Comparison of ENCODE assay signal across 21 cellular contexts in the genomic region with DNA sequence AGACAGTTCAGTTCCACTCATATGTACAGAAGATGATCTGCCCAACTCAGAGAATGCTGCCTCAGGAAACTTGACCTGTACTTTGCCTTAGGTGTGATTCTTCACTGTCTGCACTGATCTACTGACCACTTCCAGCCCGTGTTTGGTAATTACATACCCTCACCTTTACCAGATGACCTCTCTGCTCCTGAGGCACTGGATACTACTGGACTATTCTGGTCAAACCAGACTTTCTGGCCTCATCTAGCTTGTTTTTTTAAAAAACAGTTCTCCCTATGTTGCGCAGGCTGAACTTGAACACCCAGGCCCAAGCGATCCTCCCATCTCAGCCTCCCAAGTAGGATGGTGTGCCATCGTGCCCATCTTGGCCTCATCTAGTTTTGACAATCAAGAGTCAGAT. TPM values are rescaled to one million over a fixed set of nuclear protein-coding genes. Genes with fewer than 3 reads are reported as not detected.
DNase-seq lines count a peak whose midpoint lies in the region; ATAC-seq and TF ChIP-seq lines count a peak whose summit lies in the region.
"Had no signal": no experiment of that assay in that cellular context is flagged by ENCODE, and none has a peak within 500 bp of the region (broad histone marks: within the 10 kb centered on the region; RNA-seq: fewer than 3 reads in every experiment).

No MANE protein-coding gene starts in this region.

- H3K27me3 ChIP-seq in testis, result no peaks in the 10 kb centered on the region
- H3K27me3 ChIP-seq: BLaER1 treated with 17β-estradiol and CSF1 and Interleukin-3, amounts not matched to agents 10 nM and 100 nM had no signal

- no peak for ATAC-seq in WTC11
- ATAC-seq: A549; CD8-positive, alpha-beta T cell; GM12878 had no signal

- peaks cover 16% of the 10 kb centered on the region for H3K4me1 Mint-ChIP-seq in activated CD4-positive, alpha-beta T cell treated with anti-CD3 and anti-CD28 coated beads, Interleukin-2, amount 10 ng/mL, durations not matched to agents 7 days and 5 days
- peaks cover 22% of the 10 kb centered on the region for H3K4me1 Mint-ChIP-seq in WTC11
- H3K4me1 Mint-ChIP-seq in nephron progenitor cell, result peaks cover 12% of the 10 kb centered on the region
- peaks cover 2% of the 10 kb centered on the region for H3K4me1 Mint-ChIP-seq in progenitor cell of endocrine pancreas (ENCODE audit: low read depth)

- no peak overlapping the region for H3K4me3 ChIP-seq in testis
- H3K4me3 ChIP-seq: A549; BLaER1 treated with 17β-estradiol and CSF1 and Interleukin-3, amounts not matched to agents 10 nM and 100 nM; GM12878 had no signal

- TF ChIP-seq CTCF in WTC11 (IDR thresholded peaks at IDR 0.05), result no peak
- no peak for TF ChIP-seq CTCF in nephron progenitor cell (IDR thresholded peaks at IDR 0.05)
- no peak for TF ChIP-seq CTCF in progenitor cell of endocrine pancreas (IDR thresholded peaks at IDR 0.05; ENCODE audit: unreplicated experiment)
- TF ChIP-seq CTCF in testis (IDR thresholded peaks at IDR 0.05), result no peak

- no peak overlapping the region for H3K4me3 Mint-ChIP-seq in activated CD4-positive, alpha-beta T cell treated with anti-CD3 and anti-CD28 coated beads, Interleukin-2, amount 10 ng/mL, durations not matched to agents 7 days and 5 days
- H3K4me3 Mint-ChIP-seq in WTC11 (no peak overlapping the region), nephron progenitor cell (no peak overlapping the region), progenitor cell of endocrine pancreas (ENCODE audit: low read depth) (no peak overlapping the region)
- H3K4me3 Mint-ChIP-seq: B cell; CD4-positive, alpha-beta T cell; CD8-positive, alpha-beta T cell had no signal

- H3K9me3 ChIP-seq in testis, result no peaks in the 10 kb centered on the region
- H3K9me3 ChIP-seq: A549, Caco-2 had no signal

- H3K27me3 Mint-ChIP-seq in activated CD4-positive, alpha-beta T cell treated with anti-CD3 and anti-CD28 coated beads, Interleukin-2, amount 10 ng/mL, durations not matched to agents 7 days and 5 days, result no peaks in the 10 kb centered on the region
- no peaks in the 10 kb centered on the region for H3K27me3 Mint-ChIP-seq in WTC11 (ENCODE audit: low read depth)
- H3K27me3 Mint-ChIP-seq in nephron progenitor cell (ENCODE audit: low read depth, poor library complexity), result no peaks in the 10 kb centered on the region
- no peaks in the 10 kb centered on the region for H3K27me3 Mint-ChIP-seq in progenitor cell of endocrine pancreas
- H3K27me3 Mint-ChIP-seq: B cell; CD4-positive, alpha-beta T cell had no signal

- peak overlapping the region; percentile 50 for H3K27ac Mint-ChIP-seq in activated CD4-positive, alpha-beta T cell treated with anti-CD3 and anti-CD28 coated beads, Interleukin-2, amount 10 ng/mL, durations not matched to agents 7 days and 5 days
- H3K27ac Mint-ChIP-seq in WTC11 (0 out of 2 replicates have a peak overlapping the region, but pooled peaks have one; percentile 44), nephron progenitor cell (peak overlapping the region; percentile 48), progenitor cell of endocrine pancreas (peak overlapping the region; percentile 4)
- H3K27ac Mint-ChIP-seq: B cell; CD4-positive, alpha-beta T cell; CD8-positive, alpha-beta T cell had no signal

- H3K36me3 ChIP-seq in testis (ENCODE audit: low read depth, missing control alignments), result no peaks in the 10 kb centered on the region

- peaks cover 2% of the 10 kb centered on the region for H3K9me3 Mint-ChIP-seq in activated CD4-positive, alpha-beta T cell treated with anti-CD3 and anti-CD28 coated beads, Interleukin-2, amount 10 ng/mL, durations not matched to agents 7 days and 5 days
- H3K9me3 Mint-ChIP-seq in WTC11, result no peaks in the 10 kb centered on the region
- H3K9me3 Mint-ChIP-seq in nephron progenitor cell, result peaks cover 3% of the 10 kb centered on the region
- no peaks in the 10 kb centered on the region for H3K9me3 Mint-ChIP-seq in progenitor cell of endocrine pancreas (ENCODE audit: low read depth)
- H3K9me3 Mint-ChIP-seq: CD8-positive, alpha-beta T cell had no signal

- peaks cover 3% of the 10 kb centered on the region for H3K36me3 Mint-ChIP-seq in activated CD4-positive, alpha-beta T cell treated with anti-CD3 and anti-CD28 coated beads, Interleukin-2, amount 10 ng/mL, durations not matched to agents 7 days and 5 days (ENCODE audit: low read depth)
- H3K36me3 Mint-ChIP-seq in WTC11 (no peaks in the 10 kb centered on the region), nephron progenitor cell (ENCODE audit: low read depth) (peaks cover 19% of the 10 kb centered on the region), progenitor cell of endocrine pancreas (ENCODE audit: insufficient read depth) (peaks cover 8% of the 10 kb centered on the region)

- POLR2A ChIA-PET in activated CD4-positive, alpha-beta T cell treated with anti-CD3 and anti-CD28 coated beads, Interleukin-2, amount 10 ng/mL, durations not matched to agents 7 days and 5 days (lab: Charles Lee), result no interaction called here
- POLR2A ChIA-PET in WTC11 (lab: Charles Lee), result no interaction called here

- no peak overlapping the region for H3K27ac ChIP-seq in testis
- H3K27ac ChIP-seq: 22Rv1; A549; BLaER1 treated with 17β-estradiol and CSF1 and Interleukin-3, amounts not matched to agents 10 nM and 100 nM; C4-2B had no signal

- WGBS in testis, 2 donors, result 96 to 100% methylated on average over 4 of the region's 4 CpGs

- CTCF ChIA-PET in activated CD4-positive, alpha-beta T cell treated with anti-CD3 and anti-CD28 coated beads, Interleukin-2, amount 10 ng/mL, durations not matched to agents 7 days and 5 days (lab: Charles Lee), result no interaction called here
- CTCF ChIA-PET in WTC11 (lab: Charles Lee), result no interaction called here

- no peak for DNase-seq in activated CD4-positive, alpha-beta T cell treated with anti-CD3 and anti-CD28 coated beads, Interleukin-2, amount 10 ng/mL, durations not matched to agents 7 days and 5 days
- DNase-seq in activated CD4-positive, alpha-beta T cell treated with anti-CD3 and anti-CD28 coated beads, Interleukin-2, amount 50 U/mL, for 4 hours, result no peak
- DNase-seq in WTC11 (ENCODE audit: low spot score) (no peak), nephron progenitor cell (no peak), progenitor cell of endocrine pancreas (ENCODE audit: low spot score, unreplicated experiment) (no peak), foreskin melanocyte (no peak), testis (no peak), HUDEP-2 (lab: John Stamatoyannopoulos, UW; ENCODE audit: unreplicated experiment in 76 of 76) (no peak)
- DNase-seq: AML-193; Caco-2; Calu3; CD4-positive, alpha-beta T cell; CD8-positive, alpha-beta T cell; DMS79 treated with DMSO at 0.1 percent for 48 hours; GDM1 had no signal

- TF ChIP-seq POLR2A in testis (IDR thresholded peaks at IDR 0.05), result no peak

- no peaks in the 10 kb centered on the region for H3K4me1 ChIP-seq in testis
- H3K4me1 ChIP-seq: A549, Caco-2 had no signal

- intact Hi-C loops in testis (cut with DNase I; ENCODE audit: low total_unique reads), result no loop called here

TF ChIP-seq in WTC11, 78 proteins besides CTCF, POLR2A, EP300 and RAD21:
- TF ChIP-seq JAZF1 (CRISPR knock-in tag; IDR thresholded peaks at IDR 0.05), result no peak

RNA-seq across cellular contexts. Expression of gene IDE, which starts 26.2 kb away (rescaled TPM):
- 10 to 100 TPM; 21.7 to 29.0 TPM for total RNA-seq in activated CD4-positive, alpha-beta T cell treated with anti-CD3 and anti-CD28 coated beads, Interleukin-2, amount 10 ng/mL, durations not matched to agents 7 days and 5 days
- 44.0 to 50.5 TPM (median 45.2 TPM) in 3 replicates for total RNA-seq in WTC11 (2021)
- total RNA-seq in progenitor cell of endocrine pancreas, result 60.1 TPM in 2 replicates
- 10 to 100 TPM; 28.4 to 31.1 TPM for total RNA-seq in testis
- polyA plus RNA-seq in testis (ENCODE audit: insufficient read depth, low read depth, low replicate concordance), result 78.2 TPM

RNA-seq across cellular contexts. Expression of gene KIF11, which starts 45.3 kb away (rescaled TPM):
- 100 to 1,000 TPM in 1 of 2 experiments, 10 to 100 TPM in 1; 89.8 to 105 TPM for total RNA-seq in activated CD4-positive, alpha-beta T cell treated with anti-CD3 and anti-CD28 coated beads, Interleukin-2, amount 10 ng/mL, durations not matched to agents 7 days and 5 days
- 46.0 to 55.7 TPM (median 47.5 TPM) in 3 replicates for total RNA-seq in WTC11 (2021)
- 25.6 and 25.9 TPM in 2 replicates for total RNA-seq in progenitor cell of endocrine pancreas
- 10 to 100 TPM; 11.5 to 14.6 TPM for total RNA-seq in testis
- 13.6 TPM for polyA plus RNA-seq in testis (ENCODE audit: insufficient read depth, low read depth, low replicate concordance)
